In the genomic region with DNA sequence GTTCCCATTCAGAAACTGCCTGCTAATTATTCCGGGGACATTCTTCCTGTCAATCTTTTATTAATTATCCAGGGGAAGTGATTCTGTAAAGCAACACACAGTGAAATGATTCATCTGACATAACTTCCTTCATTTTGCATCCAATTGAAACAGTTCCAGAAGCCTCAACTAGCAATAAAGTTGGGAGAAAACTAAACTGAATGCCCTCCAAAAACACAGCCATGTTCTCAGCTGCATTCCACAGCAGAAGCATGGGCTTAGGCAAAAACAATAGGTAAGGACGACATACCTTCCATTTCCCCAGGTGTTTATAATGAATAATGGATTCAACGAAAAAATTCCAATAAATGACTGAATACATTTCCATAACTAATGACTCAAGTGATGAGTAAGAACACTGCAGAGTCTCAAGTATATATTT, we compare ENCODE assay signal across 8 cellular contexts. TPM values are rescaled to one million over a fixed set of nuclear protein-coding genes. Genes with fewer than 3 reads are reported as not detected.
A peak's percentile ranks its signal among the peaks of the same experiment; 100 is the strongest.
DNase-seq lines count a peak whose midpoint lies in the region; ATAC-seq and TF ChIP-seq lines count a peak whose summit lies in the region.
"Had no signal": no experiment of that assay in that cellular context is flagged by ENCODE, and none has a peak within 500 bp of the region (broad histone marks: within the 10 kb centered on the region; RNA-seq: fewer than 3 reads in every experiment).

No MANE protein-coding gene starts in this region.

- TF ChIP-seq CTCF in SK-N-SH (IDR thresholded peaks at IDR 0.05) (no peak), fibroblast of the aortic adventitia (IDR thresholded peaks at IDR 0.05; ENCODE audit: insufficient read depth, low read length) (no peak), suprapubic skin (IDR thresholded peaks at IDR 0.05) (no peak)

- peak overlapping the region; percentile 56 for H3K4me2 ChIP-seq in SK-N-SH

- no peaks in the 10 kb centered on the region for H3K9me2 ChIP-seq in SK-N-SH

- no peak for ATAC-seq in GM19035 (IDR thresholded peaks at IDR 0.05; ENCODE audit: unreplicated experiment)
- ATAC-seq: GM12878 had no signal

- no peaks in the 10 kb centered on the region for H3K27me3 ChIP-seq in SK-N-SH (ENCODE audit: insufficient read depth)
- no peaks in the 10 kb centered on the region for H3K27me3 ChIP-seq in suprapubic skin

- no peaks in the 10 kb centered on the region for H3K36me3 ChIP-seq in SK-N-SH (replicated peaks in 1 of 2; ENCODE audit: control insufficient read depth in 1 of 2, insufficient read depth in 2 of 2, low read length in 1 of 2)
- no peaks in the 10 kb centered on the region for H3K36me3 ChIP-seq in suprapubic skin

- POLR2A ChIA-PET in SK-N-SH (lab: Yijun Ruan, JAX) = interaction anchor here (0.6 kb wide), 1 partner anchor 39 kb away, joined by 3 read pairs; no protein-coding TSS in a partner anchor

- no peaks in the 10 kb centered on the region for H3K9me3 ChIP-seq in SK-N-SH
- no peaks in the 10 kb centered on the region for H3K9me3 ChIP-seq in suprapubic skin

- CTCF ChIA-PET in SK-N-SH (lab: Yijun Ruan, JAX) = interaction anchor here (0.7 to 1.2 kb wide), 4 partner anchors 17 to 331 kb away, joined by 3 to 5 read pairs (median 3); no protein-coding TSS in a partner anchor

- WGBS in SK-N-SH (ENCODE audit: low lambda C conversion rate) = 11% methylated on average over 3 of the region's 3 CpGs
- 15% methylated on average over 3 of the region's 3 CpGs for WGBS in suprapubic skin

- H3K9ac ChIP-seq in SK-N-SH = peak overlapping the region; percentile 55

- no peak for TF ChIP-seq POLR2A in suprapubic skin (IDR thresholded peaks at IDR 0.05)

- H3K4me1 ChIP-seq in SK-N-SH (ENCODE audit: control insufficient read depth in 1 of 2, insufficient read depth in 2 of 2, low read depth in 1 of 2, low read length in 1 of 2) (peaks cover 4 to 38% of the 10 kb centered on the region in 2 experiments; a peak in 3 of 4 replicates), suprapubic skin (peaks cover 17% of the 10 kb centered on the region)

- no peaks in the 10 kb centered on the region for H4K20me1 ChIP-seq in SK-N-SH (ENCODE audit: insufficient read depth)

- TF ChIP-seq EP300 in SK-N-SH (IDR thresholded peaks at IDR 0.05; ENCODE audit: borderline replicate concordance in 1 of 2, low read depth in 1 of 2, low read length in 1 of 2) (peak; percentile 27 to 89; a peak in 2 of 4 replicates), suprapubic skin (IDR thresholded peaks at IDR 0.05) (no peak)

- H3F3A ChIP-seq in SK-N-SH (replicated peaks; ENCODE audit: insufficient read depth) = peaks cover 25% of the 10 kb centered on the region

- H2AFZ ChIP-seq in SK-N-SH (ENCODE audit: low read depth) = peak overlapping the region; percentile 38

- peak; percentile 81 for DNase-seq in HS-5 (ENCODE audit: low read depth)
- no peak for DNase-seq in SK-N-SH
- DNase-seq in fibroblast of the aortic adventitia (ENCODE audit: low read depth) = peak; percentile 79
- DNase-seq in suprapubic skin (ENCODE audit: low spot score in 2 of 2) = no peak
- no peak for DNase-seq in NCI-H1694 (lab: John Stamatoyannopoulos, UW)
- no peak for DNase-seq in cerebellum (ENCODE audit: low spot score)

- no peaks in the 10 kb centered on the region for H3K79me2 ChIP-seq in SK-N-SH (ENCODE audit: insufficient read depth)

- peak overlapping the region; percentile 86 to 96 for H3K27ac ChIP-seq in SK-N-SH (ENCODE audit: low read depth in 2 of 2, low read length in 1 of 2)
- peak overlapping the region; percentile 24 for H3K27ac ChIP-seq in suprapubic skin

- H3K4me3 ChIP-seq in SK-N-SH (ENCODE audit: low read depth in 2 of 2, low read length in 1 of 2) (no peak overlapping the region), fibroblast of the aortic adventitia (ENCODE audit: low read depth, low read length) (no peak overlapping the region), suprapubic skin (no peak overlapping the region)
- H3K4me3 ChIP-seq: GM12878 had no signal

- no peak for TF ChIP-seq RAD21 in SK-N-SH (IDR thresholded peaks at IDR 0.05; ENCODE audit: low read length)

TF ChIP-seq in SK-N-SH, 30 proteins besides CTCF, POLR2A, EP300 and RAD21 (continues in another document):
- TF ChIP-seq, protein P1, sequence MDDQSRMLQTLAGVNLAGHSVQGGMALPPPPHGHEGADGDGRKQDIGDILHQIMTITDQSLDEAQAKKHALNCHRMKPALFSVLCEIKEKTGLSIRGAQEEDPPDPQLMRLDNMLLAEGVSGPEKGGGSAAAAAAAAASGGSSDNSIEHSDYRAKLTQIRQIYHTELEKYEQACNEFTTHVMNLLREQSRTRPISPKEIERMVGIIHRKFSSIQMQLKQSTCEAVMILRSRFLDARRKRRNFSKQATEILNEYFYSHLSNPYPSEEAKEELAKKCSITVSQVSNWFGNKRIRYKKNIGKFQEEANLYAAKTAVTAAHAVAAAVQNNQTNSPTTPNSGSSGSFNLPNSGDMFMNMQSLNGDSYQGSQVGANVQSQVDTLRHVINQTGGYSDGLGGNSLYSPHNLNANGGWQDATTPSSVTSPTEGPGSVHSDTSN (IDR thresholded peaks at IDR 0.05) = peak; percentile 90
- no peak for TF ChIP-seq GATA2 (CRISPR knock-in tag; IDR thresholded peaks at IDR 0.05)
- peak; percentile 30 for TF ChIP-seq RXRA (IDR thresholded peaks at IDR 0.05; ENCODE audit: borderline replicate concordance, low read depth)
- peak; percentile 46 for TF ChIP-seq FOXM1 (IDR thresholded peaks at IDR 0.05; ENCODE audit: low read depth)
- no peak for TF ChIP-seq ELF1 (IDR thresholded peaks at IDR 0.05)
- peak; percentile 45; the same call in 1 of the 2 replicates for TF ChIP-seq GABPA (IDR thresholded peaks at IDR 0.05; ENCODE audit: low read depth)
- TF ChIP-seq SMC3 (IDR thresholded peaks at IDR 0.05; ENCODE audit: low read depth, low read length) = no peak
- TF ChIP-seq YY1 (IDR thresholded peaks at IDR 0.05; ENCODE audit: low read depth) = peak; percentile 49; the same call in 1 of the 2 replicates
- TF ChIP-seq FOSL2 (IDR thresholded peaks at IDR 0.05; ENCODE audit: borderline replicate concordance, low read depth) = peak; percentile 75
- peak; percentile 42; the same call in 1 of the 2 replicates for TF ChIP-seq POLR2AphosphoS5 (IDR thresholded peaks at IDR 0.05; ENCODE audit: low read depth, low read length)
- peak; percentile 80 for TF ChIP-seq JUND (IDR thresholded peaks at IDR 0.05)
- TF ChIP-seq, protein P2, sequence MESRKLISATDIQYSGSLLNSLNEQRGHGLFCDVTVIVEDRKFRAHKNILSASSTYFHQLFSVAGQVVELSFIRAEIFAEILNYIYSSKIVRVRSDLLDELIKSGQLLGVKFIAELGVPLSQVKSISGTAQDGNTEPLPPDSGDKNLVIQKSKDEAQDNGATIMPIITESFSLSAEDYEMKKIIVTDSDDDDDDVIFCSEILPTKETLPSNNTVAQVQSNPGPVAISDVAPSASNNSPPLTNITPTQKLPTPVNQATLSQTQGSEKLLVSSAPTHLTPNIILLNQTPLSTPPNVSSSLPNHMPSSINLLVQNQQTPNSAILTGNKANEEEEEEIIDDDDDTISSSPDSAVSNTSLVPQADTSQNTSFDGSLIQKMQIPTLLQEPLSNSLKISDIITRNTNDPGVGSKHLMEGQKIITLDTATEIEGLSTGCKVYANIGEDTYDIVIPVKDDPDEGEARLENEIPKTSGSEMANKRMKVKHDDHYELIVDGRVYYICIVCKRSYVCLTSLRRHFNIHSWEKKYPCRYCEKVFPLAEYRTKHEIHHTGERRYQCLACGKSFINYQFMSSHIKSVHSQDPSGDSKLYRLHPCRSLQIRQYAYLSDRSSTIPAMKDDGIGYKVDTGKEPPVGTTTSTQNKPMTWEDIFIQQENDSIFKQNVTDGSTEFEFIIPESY (IDR thresholded peaks at IDR 0.05; ENCODE audit: borderline replicate concordance, low read depth) = 0 out of 2 replicates have a peak, but pooled peaks have one; percentile 21
- TF ChIP-seq SIN3A (IDR thresholded peaks at IDR 0.05; ENCODE audit: borderline replicate concordance, low read depth, low read length) = no peak
- peak; percentile 86 for TF ChIP-seq NFIC (IDR thresholded peaks at IDR 0.05; ENCODE audit: borderline replicate concordance)
- TF ChIP-seq TEAD4 (IDR thresholded peaks at IDR 0.05; ENCODE audit: borderline replicate concordance, insufficient read depth) = 0 out of 2 replicates have a peak, but pooled peaks have one; percentile 69
- TF ChIP-seq, protein P3, sequence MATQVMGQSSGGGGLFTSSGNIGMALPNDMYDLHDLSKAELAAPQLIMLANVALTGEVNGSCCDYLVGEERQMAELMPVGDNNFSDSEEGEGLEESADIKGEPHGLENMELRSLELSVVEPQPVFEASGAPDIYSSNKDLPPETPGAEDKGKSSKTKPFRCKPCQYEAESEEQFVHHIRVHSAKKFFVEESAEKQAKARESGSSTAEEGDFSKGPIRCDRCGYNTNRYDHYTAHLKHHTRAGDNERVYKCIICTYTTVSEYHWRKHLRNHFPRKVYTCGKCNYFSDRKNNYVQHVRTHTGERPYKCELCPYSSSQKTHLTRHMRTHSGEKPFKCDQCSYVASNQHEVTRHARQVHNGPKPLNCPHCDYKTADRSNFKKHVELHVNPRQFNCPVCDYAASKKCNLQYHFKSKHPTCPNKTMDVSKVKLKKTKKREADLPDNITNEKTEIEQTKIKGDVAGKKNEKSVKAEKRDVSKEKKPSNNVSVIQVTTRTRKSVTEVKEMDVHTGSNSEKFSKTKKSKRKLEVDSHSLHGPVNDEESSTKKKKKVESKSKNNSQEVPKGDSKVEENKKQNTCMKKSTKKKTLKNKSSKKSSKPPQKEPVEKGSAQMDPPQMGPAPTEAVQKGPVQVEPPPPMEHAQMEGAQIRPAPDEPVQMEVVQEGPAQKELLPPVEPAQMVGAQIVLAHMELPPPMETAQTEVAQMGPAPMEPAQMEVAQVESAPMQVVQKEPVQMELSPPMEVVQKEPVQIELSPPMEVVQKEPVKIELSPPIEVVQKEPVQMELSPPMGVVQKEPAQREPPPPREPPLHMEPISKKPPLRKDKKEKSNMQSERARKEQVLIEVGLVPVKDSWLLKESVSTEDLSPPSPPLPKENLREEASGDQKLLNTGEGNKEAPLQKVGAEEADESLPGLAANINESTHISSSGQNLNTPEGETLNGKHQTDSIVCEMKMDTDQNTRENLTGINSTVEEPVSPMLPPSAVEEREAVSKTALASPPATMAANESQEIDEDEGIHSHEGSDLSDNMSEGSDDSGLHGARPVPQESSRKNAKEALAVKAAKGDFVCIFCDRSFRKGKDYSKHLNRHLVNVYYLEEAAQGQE (IDR thresholded peaks at IDR 0.05; ENCODE audit: low read depth, low read length) = no peak
- TF ChIP-seq TCF12 (IDR thresholded peaks at IDR 0.05) = peak; percentile 90

RNA-seq across cellular contexts. Expression of a gene that starts 36.9 kb away (rescaled TPM):
- polyA plus RNA-seq in SK-N-SH (2012; rRNA removed) = 33.0 and 46.1 TPM in 2 replicates
- 18.7 and 21.0 TPM in 2 replicates for polyA plus RNA-seq in SK-N-SH (2012; cell fraction: cytosol; rRNA removed)
- polyA plus RNA-seq in SK-N-SH (2012; cell fraction: nucleus; rRNA removed) = 146 and 210 TPM in 2 replicates
- 12.0 and 22.2 TPM in 2 replicates for total RNA-seq in fibroblast of the aortic adventitia (ENCODE audit: low replicate concordance)
- total RNA-seq in suprapubic skin = 10 to 100 TPM; 21.1 to 78.2 (median 23.5) TPM
- 88.7 TPM for total RNA-seq in cerebellum

Comparison
In these comparisons a context has a peak if more than half of its experiments do, and no peak if none do; other contexts are left out.
1. DNase-seq: peak in HS-5 (single experiment) and fibroblast of the aortic adventitia (single experiment); none in SK-N-SH (single experiment), suprapubic skin (0 of 2), NCI-H1694 (single experiment) and cerebellum (single experiment).